In genomic region chr14:64683264-64683663, GRCh38 we compare ENCODE assay signal across 11 cellular contexts. TPM values are rescaled to one million over a fixed set of nuclear protein-coding genes. Genes with fewer than 3 reads are reported as not detected.
A peak's percentile ranks its signal among the peaks of the same experiment; 100 is the strongest.
DNase-seq lines count a peak whose midpoint lies in the region; ATAC-seq, FAIRE-seq and TF ChIP-seq lines count a peak whose summit lies in the region.
"Had no signal": no experiment of that assay in that cellular context is flagged by ENCODE, and none has a peak within 500 bp of the region (broad histone marks: within the 10 kb centered on the region; RNA-seq: fewer than 3 reads in every experiment).

No MANE protein-coding gene starts in this region.

- peak; percentile 94 for FAIRE-seq in HTR-8/SVneo (lab: Jason Lieb, UNC)
- FAIRE-seq: GM12878 had no signal

- H3K9ac ChIP-seq in mammary epithelial cell (ENCODE audit: insufficient read depth, low read length): no peak overlapping the region

- DNase-seq in HTR-8/SVneo (ENCODE audit: insufficient read length, low spot score): no peak
- DNase-seq in mammary epithelial cell: no peak
- peak; percentile 81 for DNase-seq in sciatic nerve (ENCODE audit: low spot score)
- no peak for DNase-seq in Calu3
- DNase-seq in HUDEP-2 (lab: John Stamatoyannopoulos, UW; ENCODE audit: unreplicated experiment in 76 of 76): no peak
- DNase-seq in SW 1271 (lab: John Stamatoyannopoulos, UW): no peak
- DNase-seq: activated T-cell treated with anti-CD3 and anti-CD28 coated beads, Interleukin-2, amount 50 U/mL, for 1 hour; DMS79 treated with DMSO at 0.1 percent for 48 hours had no signal

- no peaks in the 10 kb centered on the region for H4K20me1 ChIP-seq in mammary epithelial cell (ENCODE audit: insufficient read depth, low read length)

- dilution Hi-C loops in mammary epithelial cell (cut with HindIII; ENCODE audit: low sequenced_read_pairs): no loop called here

- peaks cover 2% of the 10 kb centered on the region for H3K27me3 Mint-ChIP-seq in Calu3 (ENCODE audit: unreplicated experiment)

- BruUV-seq in mammary epithelial cell (replicated peaks; lab: Mats Ljungman, UMichigan) (no TSS peak), Calu3 (replicated peaks; lab: Mats Ljungman, UMichigan) (no TSS peak)

- WGBS in mammary epithelial cell (ENCODE audit: low coverage, missing lambda C conversion rate): 89% methylated on average over 13 of the region's 15 CpGs

- no peaks in the 10 kb centered on the region for H3K36me3 ChIP-seq in mammary epithelial cell (ENCODE audit: insufficient read depth, low read length)

- H3K9me3 ChIP-seq in mammary epithelial cell (replicated peaks; ENCODE audit: insufficient read depth, low read length): no peaks in the 10 kb centered on the region

- no peaks in the 10 kb centered on the region for H3K36me3 Mint-ChIP-seq in Calu3 (ENCODE audit: insufficient read depth, unreplicated experiment)

- ATAC-seq in sciatic nerve (peak; percentile 63), esophagus mucosa (no peak)
- ATAC-seq: GM12878 had no signal

- in situ Hi-C loops in mammary epithelial cell (cut with MboI; ENCODE audit: low sequenced_read_pairs in 2 of 2): no loop called here

- H3K4me3 Mint-ChIP-seq in Calu3 (ENCODE audit: low read depth, unreplicated experiment): no peak overlapping the region

- intact Hi-C loops in mammary epithelial cell (cut with micrococcal nuclease) (no loop called here), sciatic nerve (cut with DNase I) (loop anchor here (2.0 to 5.0 kb wide), 2 partner anchors 22 to 84 kb away; partner anchors contain the start of gene PLEKHG3), Calu3 (cut with micrococcal nuclease; ENCODE audit: unreplicated experiment) (no loop called here)

- H2AFZ ChIP-seq in mammary epithelial cell (ENCODE audit: low read depth, low read length): no peak overlapping the region

- no peaks in the 10 kb centered on the region for H3K4me1 Mint-ChIP-seq in Calu3 (ENCODE audit: low read depth, unreplicated experiment)

- no peaks in the 10 kb centered on the region for H3K79me2 ChIP-seq in mammary epithelial cell (ENCODE audit: insufficient read depth, low read length)

- no peak overlapping the region for H3K4me3 ChIP-seq in mammary epithelial cell (replicated peaks in 1 of 3; ENCODE audit: insufficient read depth in 1 of 3, low read depth in 2 of 3, low read length in 3 of 3)
- H3K4me3 ChIP-seq: GM12878 had no signal

- no peaks in the 10 kb centered on the region for H3K27me3 ChIP-seq in mammary epithelial cell (ENCODE audit: insufficient read depth, low read length)
- no peaks in the 10 kb centered on the region for H3K27me3 ChIP-seq in layer of hippocampus (ENCODE audit: control insufficient read depth, insufficient read depth, low read length)

- H3K4me1 ChIP-seq in mammary epithelial cell (ENCODE audit: insufficient read depth, low read length): peaks cover 47% of the 10 kb centered on the region

- H3K27ac ChIP-seq in mammary epithelial cell (ENCODE audit: insufficient read depth, low read depth, low read length) (peak overlapping the region; percentile 94), layer of hippocampus (ENCODE audit: low read depth, low read length) (peak overlapping the region; percentile 93)

- TF ChIP-seq CTCF in mammary epithelial cell (conservative IDR thresholded peaks at IDR 0.05 in 1 of 2, IDR thresholded peaks at IDR 0.05 in 1 of 2; ENCODE audit: extremely low read depth in 1 of 2, insufficient read depth in 1 of 2, low read depth in 1 of 2, low read length in 2 of 2) (no peak), Calu3 (IDR thresholded peaks at IDR 0.05; ENCODE audit: unreplicated experiment) (no peak)

- CTCF ChIA-PET in mammary epithelial cell (lab: Charles Lee; ENCODE audit: low non-redundant PET) (no interaction called here), Calu3 (lab: Charles Lee) (interaction anchor here (0.6 kb wide), 1 partner anchor 16 kb away, joined by 4 read pairs; no protein-coding TSS in a partner anchor)

- H3K27ac Mint-ChIP-seq in Calu3 (ENCODE audit: unreplicated experiment): no peak overlapping the region

- no peaks in the 10 kb centered on the region for H3K9me3 Mint-ChIP-seq in Calu3 (ENCODE audit: low read depth, unreplicated experiment)

- H3K4me2 ChIP-seq in mammary epithelial cell (ENCODE audit: insufficient read depth, low read depth, low read length): no peak overlapping the region

RNA-seq across cellular contexts. Expression of gene PLEKHG3, which starts 21.0 kb away (rescaled TPM):
- total RNA-seq in mammary epithelial cell (100 to 1,000 TPM in 1 of 2 donors, 10 to 100 TPM in 1; 47.8 to 137 TPM), sciatic nerve (101 TPM), Calu3 (2022) (39.0 and 53.6 TPM in 2 replicates), esophagus mucosa (62.9 TPM)
- 68.7 TPM for polyA plus RNA-seq in mammary epithelial cell
- 80.7 TPM for polyA minus RNA-seq in mammary epithelial cell
